In the genomic region with DNA sequence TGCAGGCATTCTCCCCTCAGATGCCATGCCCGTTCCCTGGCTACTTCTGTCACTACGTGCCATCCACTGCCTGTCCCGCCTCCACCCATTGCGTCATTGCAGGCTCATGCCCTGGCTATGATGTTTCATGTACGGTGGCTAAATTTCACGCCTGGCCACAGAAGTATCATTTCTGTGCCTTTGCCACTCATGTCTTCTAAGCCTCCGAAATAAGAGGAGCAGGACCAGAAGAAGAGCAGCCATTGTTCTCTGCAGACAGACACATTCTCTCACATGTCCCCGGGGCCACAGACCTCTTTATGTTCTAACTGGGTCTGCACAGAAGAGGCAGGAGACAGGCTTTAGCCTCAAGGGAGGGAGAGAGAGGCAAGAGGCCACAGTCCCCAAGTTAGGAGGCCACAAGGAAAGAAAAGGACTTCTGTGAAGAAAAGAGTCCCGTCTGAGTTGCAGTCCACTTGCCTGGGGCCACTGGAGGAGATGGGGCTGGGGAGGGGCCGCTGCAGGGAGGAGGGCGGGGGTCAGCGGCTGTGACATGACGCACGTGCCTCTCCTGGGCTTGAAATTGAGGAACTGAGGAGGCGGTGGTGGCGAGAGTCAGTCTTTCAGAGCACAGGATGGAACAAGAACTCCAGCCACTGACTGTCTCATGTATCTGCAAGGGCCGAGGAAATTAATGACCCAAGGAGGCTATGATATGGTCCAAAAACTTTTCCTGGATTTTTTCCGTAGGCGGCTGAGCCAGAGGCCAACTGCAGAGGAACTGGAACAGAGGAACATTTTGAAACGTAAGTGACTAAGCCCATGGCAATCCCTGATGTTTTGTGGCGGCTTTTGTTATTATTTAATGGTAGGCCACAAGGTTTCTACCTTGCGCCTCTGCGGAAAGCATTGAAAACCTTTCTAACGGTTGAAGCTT, we compare ENCODE assay signal across 1 cellular context.
TF ChIP-seq lines count a peak whose summit lies in the region.

No MANE protein-coding gene starts in this region.

TF ChIP-seq in GM12878, 131 proteins besides CTCF, POLR2A, EP300 and RAD21 (continued from another document):
- peak; percentile 58; the same call in 1 of the 2 replicates for TF ChIP-seq PAX5 (IDR thresholded peaks at IDR 0.05; ENCODE audit: borderline replicate concordance, low read depth, low read length)
- TF ChIP-seq SMAD5 (IDR thresholded peaks at IDR 0.05; ENCODE audit: low read depth): peak; percentile 80
- no peak for TF ChIP-seq SUZ12 (IDR thresholded peaks at IDR 0.05; ENCODE audit: unreplicated experiment)
- TF ChIP-seq WRNIP1 (IDR thresholded peaks at IDR 0.05; ENCODE audit: borderline replicate concordance, low read depth, low read length): no peak
- peak; percentile 61; the same call in 1 of the 2 replicates for TF ChIP-seq CBFB (IDR thresholded peaks at IDR 0.05; ENCODE audit: low read depth)
- peak; percentile 53; the same call in 1 of the 2 replicates for TF ChIP-seq IRF4 (IDR thresholded peaks at IDR 0.05; ENCODE audit: low read depth, low read length)
- TF ChIP-seq, protein P1, sequence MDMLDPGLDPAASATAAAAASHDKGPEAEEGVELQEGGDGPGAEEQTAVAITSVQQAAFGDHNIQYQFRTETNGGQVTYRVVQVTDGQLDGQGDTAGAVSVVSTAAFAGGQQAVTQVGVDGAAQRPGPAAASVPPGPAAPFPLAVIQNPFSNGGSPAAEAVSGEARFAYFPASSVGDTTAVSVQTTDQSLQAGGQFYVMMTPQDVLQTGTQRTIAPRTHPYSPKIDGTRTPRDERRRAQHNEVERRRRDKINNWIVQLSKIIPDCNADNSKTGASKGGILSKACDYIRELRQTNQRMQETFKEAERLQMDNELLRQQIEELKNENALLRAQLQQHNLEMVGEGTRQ (IDR thresholded peaks at IDR 0.05; ENCODE audit: borderline replicate concordance, low read depth, low read length): peak; percentile 7; the same call in 1 of the 2 replicates
- TF ChIP-seq ASH2L (IDR thresholded peaks at IDR 0.05; ENCODE audit: borderline replicate concordance, low read depth): no peak
- TF ChIP-seq SMAD1 (IDR thresholded peaks at IDR 0.05; ENCODE audit: low read depth, partially characterized antibody): peak; percentile 70
- TF ChIP-seq MEF2B (IDR thresholded peaks at IDR 0.05; ENCODE audit: partially characterized antibody, poor library complexity, severe bottlenecking): no peak
- peak; percentile 79 for TF ChIP-seq IKZF1 (conservative IDR thresholded peaks at IDR 0.05)
- 0 out of 2 replicates have a peak, but pooled peaks have one; percentile 7 for TF ChIP-seq TCF12 (IDR thresholded peaks at IDR 0.05; ENCODE audit: low read depth, low read length)
- TF ChIP-seq EGR1 (IDR thresholded peaks at IDR 0.05; ENCODE audit: borderline replicate concordance in 1 of 2, low read depth in 2 of 2, low read length in 2 of 2): peak in 1 of 2 experiments; percentile 66; a peak in 1 of 3 replicates
- 0 out of 2 replicates have a peak, but pooled peaks have one; percentile 53 for TF ChIP-seq HDGF (IDR thresholded peaks at IDR 0.05)
- peak; percentile 17; the same call in 1 of the 2 replicates for TF ChIP-seq SMC3 (IDR thresholded peaks at IDR 0.05; ENCODE audit: borderline replicate concordance, low read length)
- TF ChIP-seq NR2F1 (conservative IDR thresholded peaks at IDR 0.05): peak; percentile 80
- no peak for TF ChIP-seq ZZZ3 (IDR thresholded peaks at IDR 0.05; ENCODE audit: control insufficient read depth, insufficient read length, low read depth)
- TF ChIP-seq RB1 (IDR thresholded peaks at IDR 0.05; ENCODE audit: borderline replicate concordance): no peak
- TF ChIP-seq TARDBP (IDR thresholded peaks at IDR 0.05; ENCODE audit: borderline replicate concordance): no peak
- TF ChIP-seq, protein P2, sequence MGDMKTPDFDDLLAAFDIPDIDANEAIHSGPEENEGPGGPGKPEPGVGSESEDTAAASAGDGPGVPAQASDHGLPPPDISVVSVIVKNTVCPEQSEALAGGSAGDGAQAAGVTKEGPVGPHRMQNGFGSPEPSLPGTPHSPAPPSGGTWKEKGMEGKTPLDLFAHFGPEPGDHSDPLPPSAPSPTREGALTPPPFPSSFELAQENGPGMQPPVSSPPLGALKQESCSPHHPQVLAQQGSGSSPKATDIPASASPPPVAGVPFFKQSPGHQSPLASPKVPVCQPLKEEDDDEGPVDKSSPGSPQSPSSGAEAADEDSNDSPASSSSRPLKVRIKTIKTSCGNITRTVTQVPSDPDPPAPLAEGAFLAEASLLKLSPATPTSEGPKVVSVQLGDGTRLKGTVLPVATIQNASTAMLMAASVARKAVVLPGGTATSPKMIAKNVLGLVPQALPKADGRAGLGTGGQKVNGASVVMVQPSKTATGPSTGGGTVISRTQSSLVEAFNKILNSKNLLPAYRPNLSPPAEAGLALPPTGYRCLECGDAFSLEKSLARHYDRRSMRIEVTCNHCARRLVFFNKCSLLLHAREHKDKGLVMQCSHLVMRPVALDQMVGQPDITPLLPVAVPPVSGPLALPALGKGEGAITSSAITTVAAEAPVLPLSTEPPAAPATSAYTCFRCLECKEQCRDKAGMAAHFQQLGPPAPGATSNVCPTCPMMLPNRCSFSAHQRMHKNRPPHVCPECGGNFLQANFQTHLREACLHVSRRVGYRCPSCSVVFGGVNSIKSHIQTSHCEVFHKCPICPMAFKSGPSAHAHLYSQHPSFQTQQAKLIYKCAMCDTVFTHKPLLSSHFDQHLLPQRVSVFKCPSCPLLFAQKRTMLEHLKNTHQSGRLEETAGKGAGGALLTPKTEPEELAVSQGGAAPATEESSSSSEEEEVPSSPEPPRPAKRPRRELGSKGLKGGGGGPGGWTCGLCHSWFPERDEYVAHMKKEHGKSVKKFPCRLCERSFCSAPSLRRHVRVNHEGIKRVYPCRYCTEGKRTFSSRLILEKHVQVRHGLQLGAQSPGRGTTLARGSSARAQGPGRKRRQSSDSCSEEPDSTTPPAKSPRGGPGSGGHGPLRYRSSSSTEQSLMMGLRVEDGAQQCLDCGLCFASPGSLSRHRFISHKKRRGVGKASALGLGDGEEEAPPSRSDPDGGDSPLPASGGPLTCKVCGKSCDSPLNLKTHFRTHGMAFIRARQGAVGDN (IDR thresholded peaks at IDR 0.05): peak; percentile 67
- TF ChIP-seq CREB1 (IDR thresholded peaks at IDR 0.05; ENCODE audit: low read depth): peak; percentile 88
- TF ChIP-seq, protein P3, sequence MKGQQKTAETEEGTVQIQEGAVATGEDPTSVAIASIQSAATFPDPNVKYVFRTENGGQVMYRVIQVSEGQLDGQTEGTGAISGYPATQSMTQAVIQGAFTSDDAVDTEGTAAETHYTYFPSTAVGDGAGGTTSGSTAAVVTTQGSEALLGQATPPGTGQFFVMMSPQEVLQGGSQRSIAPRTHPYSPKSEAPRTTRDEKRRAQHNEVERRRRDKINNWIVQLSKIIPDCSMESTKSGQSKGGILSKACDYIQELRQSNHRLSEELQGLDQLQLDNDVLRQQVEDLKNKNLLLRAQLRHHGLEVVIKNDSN (IDR thresholded peaks at IDR 0.05; ENCODE audit: borderline replicate concordance, extremely low read length, insufficient read depth, low read depth, low read length): peak; percentile 38
- TF ChIP-seq BHLHE40 (IDR thresholded peaks at IDR 0.05; ENCODE audit: borderline replicate concordance in 1 of 2, low read depth in 2 of 2, low read length in 1 of 2): peak; percentile 98
- no peak for TF ChIP-seq SREBF2 (IDR thresholded peaks at IDR 0.05; ENCODE audit: low read length)
- no peak; the same call in 1 of the 2 replicates for TF ChIP-seq MXI1 (IDR thresholded peaks at IDR 0.05; ENCODE audit: low read depth, low read length)
- TF ChIP-seq POU2F2 (IDR thresholded peaks at IDR 0.05; ENCODE audit: borderline replicate concordance, low read depth, low read length): peak; percentile 87; the same call in 2 of the 3 replicates
- TF ChIP-seq RELA (IDR thresholded peaks at IDR 0.05; ENCODE audit: borderline replicate concordance, partially characterized antibody): no peak
- TF ChIP-seq MEF2A (IDR thresholded peaks at IDR 0.05; ENCODE audit: insufficient read depth, low read depth, low read length): 0 out of 2 replicates have a peak, but pooled peaks have one; percentile 62
- no peak for TF ChIP-seq NBN (IDR thresholded peaks at IDR 0.05)
- TF ChIP-seq NFYA (IDR thresholded peaks at IDR 0.05; ENCODE audit: borderline replicate concordance, low read depth, low read length): no peak
- no peak for TF ChIP-seq CBX5 (IDR thresholded peaks at IDR 0.05; ENCODE audit: low read depth)
- TF ChIP-seq YY1 (IDR thresholded peaks at IDR 0.05; ENCODE audit: low read depth, low read length): peak; percentile 58
- no peak for TF ChIP-seq MYB (IDR thresholded peaks at IDR 0.05; ENCODE audit: borderline replicate concordance, low read depth, low read length)
- TF ChIP-seq, protein P4, sequence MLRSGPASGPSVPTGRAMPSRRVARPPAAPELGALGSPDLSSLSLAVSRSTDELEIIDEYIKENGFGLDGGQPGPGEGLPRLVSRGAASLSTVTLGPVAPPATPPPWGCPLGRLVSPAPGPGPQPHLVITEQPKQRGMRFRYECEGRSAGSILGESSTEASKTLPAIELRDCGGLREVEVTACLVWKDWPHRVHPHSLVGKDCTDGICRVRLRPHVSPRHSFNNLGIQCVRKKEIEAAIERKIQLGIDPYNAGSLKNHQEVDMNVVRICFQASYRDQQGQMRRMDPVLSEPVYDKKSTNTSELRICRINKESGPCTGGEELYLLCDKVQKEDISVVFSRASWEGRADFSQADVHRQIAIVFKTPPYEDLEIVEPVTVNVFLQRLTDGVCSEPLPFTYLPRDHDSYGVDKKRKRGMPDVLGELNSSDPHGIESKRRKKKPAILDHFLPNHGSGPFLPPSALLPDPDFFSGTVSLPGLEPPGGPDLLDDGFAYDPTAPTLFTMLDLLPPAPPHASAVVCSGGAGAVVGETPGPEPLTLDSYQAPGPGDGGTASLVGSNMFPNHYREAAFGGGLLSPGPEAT (IDR thresholded peaks at IDR 0.05; ENCODE audit: low read depth): peak; percentile 48; the same call in 1 of the 2 replicates
- TF ChIP-seq FOXM1 (IDR thresholded peaks at IDR 0.05; ENCODE audit: low read depth, low read length): no peak; the same call in 1 of the 2 replicates
- no peak; the same call in 1 of the 2 replicates for TF ChIP-seq RAD51 (IDR thresholded peaks at IDR 0.05)
- TF ChIP-seq POLR2AphosphoS5 (IDR thresholded peaks at IDR 0.05; ENCODE audit: low read length): peak; percentile 95
- TF ChIP-seq ZNF384 (IDR thresholded peaks at IDR 0.05; ENCODE audit: borderline replicate concordance, low read depth, low read length): no peak
- TF ChIP-seq PAX8 (IDR thresholded peaks at IDR 0.05): no peak
- peak; percentile 56; the same call in 1 of the 2 replicates for TF ChIP-seq NFIC (IDR thresholded peaks at IDR 0.05; ENCODE audit: low read depth, low read length)
- TF ChIP-seq DPF2 (IDR thresholded peaks at IDR 0.05): peak; percentile 38; the same call in 1 of the 2 replicates
- TF ChIP-seq, protein P5, sequence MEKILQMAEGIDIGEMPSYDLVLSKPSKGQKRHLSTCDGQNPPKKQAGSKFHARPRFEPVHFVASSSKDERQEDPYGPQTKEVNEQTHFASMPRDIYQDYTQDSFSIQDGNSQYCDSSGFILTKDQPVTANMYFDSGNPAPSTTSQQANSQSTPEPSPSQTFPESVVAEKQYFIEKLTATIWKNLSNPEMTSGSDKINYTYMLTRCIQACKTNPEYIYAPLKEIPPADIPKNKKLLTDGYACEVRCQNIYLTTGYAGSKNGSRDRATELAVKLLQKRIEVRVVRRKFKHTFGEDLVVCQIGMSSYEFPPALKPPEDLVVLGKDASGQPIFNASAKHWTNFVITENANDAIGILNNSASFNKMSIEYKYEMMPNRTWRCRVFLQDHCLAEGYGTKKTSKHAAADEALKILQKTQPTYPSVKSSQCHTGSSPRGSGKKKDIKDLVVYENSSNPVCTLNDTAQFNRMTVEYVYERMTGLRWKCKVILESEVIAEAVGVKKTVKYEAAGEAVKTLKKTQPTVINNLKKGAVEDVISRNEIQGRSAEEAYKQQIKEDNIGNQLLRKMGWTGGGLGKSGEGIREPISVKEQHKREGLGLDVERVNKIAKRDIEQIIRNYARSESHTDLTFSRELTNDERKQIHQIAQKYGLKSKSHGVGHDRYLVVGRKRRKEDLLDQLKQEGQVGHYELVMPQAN (conservative IDR thresholded peaks at IDR 0.05): no peak; the same call in 1 of the 2 replicates
- peak; percentile 55 for TF ChIP-seq MTA2 (IDR thresholded peaks at IDR 0.05; ENCODE audit: low read depth)
- TF ChIP-seq KLF5 (IDR thresholded peaks at IDR 0.05; ENCODE audit: partially characterized antibody): no peak
- TF ChIP-seq CHD1 (IDR thresholded peaks at IDR 0.05; ENCODE audit: low read depth, low read length): 0 out of 2 replicates have a peak, but pooled peaks have one; percentile 39
- TF ChIP-seq SUPT20H (IDR thresholded peaks at IDR 0.05; ENCODE audit: borderline replicate concordance, control insufficient read depth, low read depth, low read length): no peak
- TF ChIP-seq, protein P6, sequence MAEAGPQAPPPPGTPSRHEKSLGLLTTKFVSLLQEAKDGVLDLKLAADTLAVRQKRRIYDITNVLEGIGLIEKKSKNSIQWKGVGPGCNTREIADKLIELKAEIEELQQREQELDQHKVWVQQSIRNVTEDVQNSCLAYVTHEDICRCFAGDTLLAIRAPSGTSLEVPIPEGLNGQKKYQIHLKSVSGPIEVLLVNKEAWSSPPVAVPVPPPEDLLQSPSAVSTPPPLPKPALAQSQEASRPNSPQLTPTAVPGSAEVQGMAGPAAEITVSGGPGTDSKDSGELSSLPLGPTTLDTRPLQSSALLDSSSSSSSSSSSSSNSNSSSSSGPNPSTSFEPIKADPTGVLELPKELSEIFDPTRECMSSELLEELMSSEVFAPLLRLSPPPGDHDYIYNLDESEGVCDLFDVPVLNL (IDR thresholded peaks at IDR 0.05; ENCODE audit: low read depth, low read length): no peak
- TF ChIP-seq KAT2A (conservative IDR thresholded peaks at IDR 0.05; ENCODE audit: control insufficient read depth, low read depth, low read length): no peak
- TF ChIP-seq PML (IDR thresholded peaks at IDR 0.05; ENCODE audit: low read length): no peak
- no peak for TF ChIP-seq ESRRA (IDR thresholded peaks at IDR 0.05; ENCODE audit: low read length)
- no peak for TF ChIP-seq ETV6 (conservative IDR thresholded peaks at IDR 0.05 in 1 of 2, IDR thresholded peaks at IDR 0.05 in 1 of 2; ENCODE audit: borderline replicate concordance in 1 of 2, low read depth in 1 of 2)
